In genomic region chr16:397135-397661, GRCh38 we compare ENCODE assay signal across 9 cellular contexts. TPM values are rescaled to one million over a fixed set of nuclear protein-coding genes. Genes with fewer than 3 reads are reported as not detected.
DNase-seq lines count a peak whose midpoint lies in the region; ATAC-seq, FAIRE-seq and TF ChIP-seq lines count a peak whose summit lies in the region.
"Had no signal": no experiment of that assay in that cellular context is flagged by ENCODE, and none has a peak within 500 bp of the region (broad histone marks: within the 10 kb centered on the region; RNA-seq: fewer than 3 reads in every experiment).

NME4 (plus strand) TSS chr16:397199; CDS start chr16:397223, 24 bp downstream.

- DNase-seq in GM19239 (ENCODE audit: insufficient read length, low spot score) (peak; percentile 54), UCSD-AML1 (lab: John Stamatoyannopoulos, UW; ENCODE audit: unreplicated experiment) (peak; percentile 63), erythroblast (lab: John Stamatoyannopoulos, UW) (peak; percentile 64 to 67), naive B cell (peak; percentile 25), OCI-M2 (lab: John Stamatoyannopoulos, UW; ENCODE audit: unreplicated experiment) (no peak)

- no peak for ATAC-seq in naive B cell (ENCODE audit: low read depth in 2 of 2)
- no peak for ATAC-seq in activated CD4-positive, CD25-positive, alpha-beta regulatory T cell treated with anti-CD3 and anti-CD28 coated beads, Interleukin-2, amount 50 U/mL, for 24 hours
- no peak for ATAC-seq in GM19397 (IDR thresholded peaks at IDR 0.05; ENCODE audit: unreplicated experiment)

- peak within 1 kb of the TSS; percentile 76 to 94 (median 91); a peak in 21 of 22 replicates for H3K27ac ChIP-seq in BLaER1 treated with 17β-estradiol and CSF1 and Interleukin-3, amounts not matched to agents 10 nM and 100 nM

- peak; percentile 3 for TF ChIP-seq POLR2A in erythroblast (IDR thresholded peaks at IDR 0.05; ENCODE audit: low read length)

- H3K27me3 ChIP-seq in BLaER1 treated with 17β-estradiol and CSF1 and Interleukin-3, amounts not matched to agents 10 nM and 100 nM: no peaks in the 10 kb centered on the region

- H3K4me3 ChIP-seq in BLaER1 treated with 17β-estradiol and CSF1 and Interleukin-3, amounts not matched to agents 10 nM and 100 nM: peak within 1 kb of the TSS; percentile 66 to 86 (median 75)

- peak within 1 kb of the TSS; percentile 82 to 95 (median 91) for H3K9ac ChIP-seq in BLaER1 treated with 17β-estradiol and CSF1 and Interleukin-3, amounts not matched to agents 10 nM and 100 nM

- H3K4me1 Mint-ChIP-seq in naive B cell: peaks cover 21 to 44% (median 22%) of the 10 kb centered on the region in 3 donors

- H4K20me1 ChIP-seq in BLaER1 treated with 17β-estradiol and CSF1 and Interleukin-3, amounts not matched to agents 10 nM and 100 nM: peaks cover 5 to 28% (median 24%) of the 10 kb centered on the region in 11 experiments; a peak in 17 of 22 replicates

- H3K27ac Mint-ChIP-seq in naive B cell: peak within 1 kb of the TSS; percentile 1 to 95 (median 92)

- H3K27me3 Mint-ChIP-seq in naive B cell: no peaks in the 10 kb centered on the region

- no peaks in the 10 kb centered on the region for H3K9me3 Mint-ChIP-seq in naive B cell

- peaks cover 45 to 61% (median 53%) of the 10 kb centered on the region in 10 experiments for H3K4me1 ChIP-seq in BLaER1 treated with 17β-estradiol and CSF1 and Interleukin-3, amounts not matched to agents 10 nM and 100 nM

- H3K36me3 ChIP-seq in BLaER1 treated with 17β-estradiol and CSF1 and Interleukin-3, amounts not matched to agents 10 nM and 100 nM: peaks cover 9 to 22% (median 17%) of the 10 kb centered on the region in 11 experiments; a peak in 19 of 22 replicates

- H3K4me3 Mint-ChIP-seq in naive B cell: peak within 1 kb of the TSS; percentile 82 to 96 (median 92)

- H3K4me2 ChIP-seq in BLaER1 treated with 17β-estradiol and CSF1 and Interleukin-3, amounts not matched to agents 10 nM and 100 nM: peak within 1 kb of the TSS; percentile 58 to 95 (median 92)

- no peaks in the 10 kb centered on the region for H3K36me3 Mint-ChIP-seq in naive B cell

- no peak for FAIRE-seq in GM19239 (lab: Jason Lieb, UNC)
- FAIRE-seq: TTC549 had no signal

- H3K9me3 ChIP-seq in BLaER1 treated with 17β-estradiol and CSF1 and Interleukin-3, amounts not matched to agents 10 nM and 100 nM (replicated peaks in 1 of 11): no peaks in the 10 kb centered on the region; a peak in 2 of 22 replicates

RNA-seq across cellular contexts. Expression of gene NME4, which starts in this region (rescaled TPM):
- polyA plus RNA-seq in naive B cell (ENCODE audit: low read depth in 6 of 6): 100 to 1,000 TPM in 1 of 6 donors, 10 to 100 TPM in 5; 56.9 to 104 (median 65.1) TPM
